In the genomic region with DNA sequence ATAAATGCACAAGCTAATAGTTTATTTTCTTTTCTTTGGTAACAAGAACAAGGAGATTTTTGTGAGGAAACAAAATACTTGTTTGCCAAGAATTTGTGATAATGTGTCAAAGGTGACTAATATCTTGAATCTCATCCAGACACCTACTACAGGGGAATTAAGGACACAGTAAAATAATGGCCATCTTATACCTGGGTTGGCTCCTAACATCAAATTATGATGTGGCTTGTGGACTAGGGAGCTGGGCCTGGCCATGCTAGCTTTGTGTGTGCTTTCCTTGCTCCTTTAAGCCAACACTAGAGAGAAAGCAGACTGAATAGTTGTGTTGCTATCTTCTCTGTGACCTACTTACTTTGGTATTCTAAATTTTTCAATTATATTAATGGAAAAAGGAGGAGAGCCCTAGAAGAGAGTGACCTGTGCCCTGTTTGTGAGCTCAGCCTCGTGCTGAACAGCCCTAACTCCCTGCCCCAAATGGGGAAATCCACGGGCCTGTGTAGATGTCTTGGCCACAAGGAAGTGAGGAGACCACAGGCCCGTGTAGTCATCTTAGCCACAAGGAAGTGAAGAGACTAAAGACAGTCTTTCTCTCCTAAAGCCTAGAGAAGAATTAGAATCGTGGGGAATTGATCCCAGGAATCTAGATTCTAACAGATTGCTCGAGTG, we compare ENCODE assay signal across 8 cellular contexts. TPM values are rescaled to one million over a fixed set of nuclear protein-coding genes. Genes with fewer than 3 reads are reported as not detected.
DNase-seq lines count a peak whose midpoint lies in the region; ATAC-seq and TF ChIP-seq lines count a peak whose summit lies in the region.

No MANE protein-coding gene starts in this region.

- H2AFZ ChIP-seq in GM23248 (peak overlapping the region; percentile 66), neuronal stem cell (ENCODE audit: low read length) (peak overlapping the region; percentile 10)

- H3K4me1 ChIP-seq in GM23248 (ENCODE audit: insufficient read depth), result peaks cover 54% of the 10 kb centered on the region
- H3K4me1 ChIP-seq in breast epithelium, result peaks cover 0 to 5% of the 10 kb centered on the region in 2 donors
- H3K4me1 ChIP-seq in neuronal stem cell (ENCODE audit: control insufficient read depth in 2 of 2, insufficient read depth in 1 of 2, low read depth in 1 of 2, low read length in 2 of 2), result no peaks in the 10 kb centered on the region
- no peaks in the 10 kb centered on the region for H3K4me1 ChIP-seq in CD8-positive, alpha-beta T cell (ENCODE audit: insufficient read depth, low read length)

- no peaks in the 10 kb centered on the region for H3K4me1 Mint-ChIP-seq in CD8-positive, alpha-beta T cell (ENCODE audit: low read depth)

- no peak overlapping the region for H3K4ac ChIP-seq in neuronal stem cell (ENCODE audit: low read length)

- POLR2A ChIA-PET in CD8-positive, alpha-beta T cell (lab: Charles Lee), result no interaction called here

- DNase-seq in GM12865 (ENCODE audit: low read depth), result peak; percentile 82
- peak; percentile 86 for DNase-seq in GM23248
- peak; percentile 43 for DNase-seq in KBM-7
- DNase-seq in breast epithelium (ENCODE audit: low spot score in 2 of 2), result peak in 1 of 2 donors; percentile 60
- DNase-seq in neuronal stem cell (ENCODE audit: low spot score), result no peak
- no peak for DNase-seq in activated CD4-positive, alpha-beta T cell treated with anti-CD3 and anti-CD28 coated beads for 1 hour
- DNase-seq in NCI-H1092 treated with DMSO at 0.1 percent for 48 hours (lab: John Stamatoyannopoulos, UW), result no peak
- DNase-seq in CD8-positive, alpha-beta T cell, result no peak

- no peak overlapping the region for H3K27ac Mint-ChIP-seq in CD8-positive, alpha-beta T cell

- TF ChIP-seq POLR2A in breast epithelium (IDR thresholded peaks at IDR 0.05), result no peak

- H3K36me3 ChIP-seq in GM23248 (ENCODE audit: low read depth) (no peaks in the 10 kb centered on the region), breast epithelium (no peaks in the 10 kb centered on the region), neuronal stem cell (replicated peaks in 1 of 2; ENCODE audit: control insufficient read depth in 2 of 2, insufficient read depth in 2 of 2, low read length in 2 of 2) (no peaks in the 10 kb centered on the region)
- no peaks in the 10 kb centered on the region for H3K36me3 ChIP-seq in CD8-positive, alpha-beta T cell (ENCODE audit: insufficient read depth, low read length)

- no peak overlapping the region for H4K8ac ChIP-seq in neuronal stem cell (ENCODE audit: low read depth, low read length)

- peaks cover 24% of the 10 kb centered on the region for H3K79me2 ChIP-seq in GM23248 (ENCODE audit: insufficient read depth)

- H3K4me3 ChIP-seq in GM12865 (ENCODE audit: low read depth, low read length), result peak overlapping the region; percentile 23; the same call in 1 of the 2 replicates
- peak overlapping the region; percentile 44; the same call in 1 of the 2 replicates for H3K4me3 ChIP-seq in GM23248
- no peak overlapping the region for H3K4me3 ChIP-seq in breast epithelium
- H3K4me3 ChIP-seq in neuronal stem cell (ENCODE audit: low read length in 2 of 2), result no peak overlapping the region
- H3K4me3 ChIP-seq in CD8-positive, alpha-beta T cell (ENCODE audit: low read depth, low read length), result no peak overlapping the region

- TF ChIP-seq CTCF in GM12865 (IDR thresholded peaks at IDR 0.05; ENCODE audit: insufficient read depth, low read depth, low read length, missing control alignments) (no peak), breast epithelium (IDR thresholded peaks at IDR 0.05) (no peak)
- TF ChIP-seq CTCF in CD8-positive, alpha-beta T cell (IDR thresholded peaks at IDR 0.05), result no peak

- no peaks in the 10 kb centered on the region for H3K9me2 ChIP-seq in GM23248 (ENCODE audit: insufficient read depth)

- in situ Hi-C loops in GM23248 (cut with MboI), result loop anchor here (25.0 kb wide), 1 partner anchor 239 kb away; no protein-coding TSS in a partner anchor
- in situ Hi-C loops in KBM-7 (cut with MboI; ENCODE audit: low pct_unique_long_range_greater_than_20kb, low sequenced_read_pairs), result no loop called here

- intact Hi-C loops in breast epithelium (cut with DNase I; ENCODE audit: low total_unique reads), result no loop called here
- intact Hi-C loops in CD8-positive, alpha-beta T cell (cut with DNase I, micrococcal nuclease), result no loop called here

- ATAC-seq in CD8-positive, alpha-beta T cell, result no peak

- H3K9me3 ChIP-seq in GM23248 (ENCODE audit: low read depth) (no peaks in the 10 kb centered on the region), breast epithelium (no peaks in the 10 kb centered on the region), neuronal stem cell (replicated peaks in 1 of 2; ENCODE audit: control insufficient read depth in 2 of 2, insufficient read depth in 1 of 2, low read depth in 1 of 2, low read length in 2 of 2) (no peaks in the 10 kb centered on the region)
- no peaks in the 10 kb centered on the region for H3K9me3 ChIP-seq in CD8-positive, alpha-beta T cell (ENCODE audit: low read length)

- peaks cover 46% of the 10 kb centered on the region for H3F3A ChIP-seq in GM23248 (ENCODE audit: insufficient read depth)

- H3K14ac ChIP-seq in neuronal stem cell (ENCODE audit: low read length), result no peak overlapping the region

- WGBS in GM23248 (ENCODE audit: low coverage in 1 of 2, low lambda C conversion rate in 2 of 2, missing lambda C conversion rate in 2 of 2), 2 experiments, result 22 to 24% methylated on average over 5 of the region's 5 CpGs
- no CpG with 5 or more reads among the region's 5 CpGs for WGBS in neuronal stem cell (ENCODE audit: extremely low coverage in 2 of 2, insufficient read length in 2 of 2, insufficient replicate concordance in 1 of 2), 2 donors

- no peaks in the 10 kb centered on the region for H3K36me3 Mint-ChIP-seq in CD8-positive, alpha-beta T cell

- H3K9ac ChIP-seq in GM23248, result peak overlapping the region; percentile 41
- no peak overlapping the region for H3K9ac ChIP-seq in neuronal stem cell (ENCODE audit: low read depth, low read length, poor library complexity)

- no peak overlapping the region for H2AK5ac ChIP-seq in neuronal stem cell (ENCODE audit: low read depth, low read length)

- no peak overlapping the region for H4K91ac ChIP-seq in neuronal stem cell (ENCODE audit: low read depth, low read length, poor library complexity)

- H2BK15ac ChIP-seq in neuronal stem cell (ENCODE audit: low read length), result no peak overlapping the region

- H3K27ac ChIP-seq in GM23248, result peak overlapping the region; percentile 78
- H3K27ac ChIP-seq in breast epithelium, result peak overlapping the region; percentile 56 to 74
- no peak overlapping the region for H3K27ac ChIP-seq in neuronal stem cell (replicated peaks; ENCODE audit: low read length)
- no peak overlapping the region for H3K27ac ChIP-seq in CD8-positive, alpha-beta T cell (ENCODE audit: low read depth, low read length)

- H3K18ac ChIP-seq in neuronal stem cell (ENCODE audit: low read length), result no peak overlapping the region

- H3K27me3 Mint-ChIP-seq in CD8-positive, alpha-beta T cell (ENCODE audit: low read depth), result no peaks in the 10 kb centered on the region

- no peak overlapping the region for H2BK5ac ChIP-seq in neuronal stem cell (ENCODE audit: low read length)

- no peaks in the 10 kb centered on the region for H3K79me1 ChIP-seq in neuronal stem cell (ENCODE audit: low read depth, low read length)

- peaks cover 2% of the 10 kb centered on the region for H3K9me3 Mint-ChIP-seq in CD8-positive, alpha-beta T cell

- no peak overlapping the region for H3K4me3 Mint-ChIP-seq in CD8-positive, alpha-beta T cell

- no peak overlapping the region for H3K23ac ChIP-seq in neuronal stem cell (ENCODE audit: low read depth, low read length, poor library complexity)

- H4K20me1 ChIP-seq in GM23248 (ENCODE audit: insufficient read depth), result no peaks in the 10 kb centered on the region

- H3K27me3 ChIP-seq in GM23248 (replicated peaks; ENCODE audit: insufficient read depth) (no peaks in the 10 kb centered on the region), breast epithelium (no peaks in the 10 kb centered on the region), neuronal stem cell (ENCODE audit: control insufficient read depth in 3 of 3, insufficient read depth in 3 of 3, low read depth in 1 of 3, low read length in 3 of 3) (no peaks in the 10 kb centered on the region)
- H3K27me3 ChIP-seq in CD8-positive, alpha-beta T cell (ENCODE audit: insufficient read depth, low read length), result no peaks in the 10 kb centered on the region

- H3K4me2 ChIP-seq in GM23248 (ENCODE audit: unreplicated experiment) (peak overlapping the region; percentile 75), neuronal stem cell (ENCODE audit: insufficient read depth, low read length, poor library complexity, severe bottlenecking) (no peak overlapping the region)

- no peak overlapping the region for H2BK120ac ChIP-seq in neuronal stem cell (ENCODE audit: low read depth, low read length)

- CTCF ChIA-PET in CD8-positive, alpha-beta T cell (lab: Charles Lee), result no interaction called here

- no peak overlapping the region for H2BK12ac ChIP-seq in neuronal stem cell (ENCODE audit: low read length)

RNA-seq across cellular contexts. Expression of a gene that starts 23.3 kb away (rescaled TPM):
- 26.3 and 31.6 TPM in 2 replicates for total RNA-seq in GM23248 (2014; rRNA removed; shearing (Covaris generic))
- polyA plus RNA-seq in GM23248 (2016; fragmentation: Nextera tagmentation; extraction: Ambion mirVana), result 21.9 and 24.1 TPM in 2 replicates
- 10 to 100 TPM; 20.6 to 60.2 (median 37.2) TPM for total RNA-seq in breast epithelium
- 0.29 TPM for polyA plus RNA-seq in neuronal stem cell (2013, experiment 1 of 2)
- 0.43 TPM for polyA plus RNA-seq in neuronal stem cell (2013, experiment 2 of 2)
- under 1 TPM; 0.76 to 0.92 TPM for total RNA-seq in CD8-positive, alpha-beta T cell

Comparison
In these comparisons a context has a peak if more than half of its experiments do, and no peak if none do; other contexts are left out.
1. DNase-seq: peak in GM12865 (single experiment), GM23248 (single experiment) and KBM-7 (single experiment); none in neuronal stem cell (single experiment), activated CD4-positive, alpha-beta T cell treated with anti-CD3 and anti-CD28 coated beads for 1 hour (single experiment), NCI-H1092 treated with DMSO at 0.1 percent for 48 hours (single experiment) and CD8-positive, alpha-beta T cell (0 of 7).
2. H3K4me3 ChIP-seq: peak in GM12865 (single experiment) and GM23248 (single experiment); none in breast epithelium (0 of 3), neuronal stem cell (0 of 2) and CD8-positive, alpha-beta T cell (single experiment).
3. H3K27ac ChIP-seq: peak in GM23248 (single experiment) and breast epithelium (2 of 2); none in neuronal stem cell (single experiment) and CD8-positive, alpha-beta T cell (single experiment).
4. RNA of a gene that starts 23.3 kb away (total RNA-seq): 20.6 to 60.2 TPM in breast epithelium and 26.3 to 31.6 TPM in GM23248; 0.76 to 0.92 TPM in CD8-positive, alpha-beta T cell; every median in the first group is over 10 times any median in the second.